1 cellular context compared by ENCODE assay signal in genomic region chr4:17336069-17336468, GRCh38.
A peak's percentile ranks its signal among the peaks of the same experiment; 100 is the strongest.
TF ChIP-seq lines count a peak whose summit lies in the region.

No MANE protein-coding gene starts in this region.

TF ChIP-seq in K562, 482 proteins besides CTCF, POLR2A, EP300 and RAD21:
- peak; percentile 32; the same call in 1 of the 2 replicates for TF ChIP-seq ZNF316 (IDR thresholded peaks at IDR 0.05)
- TF ChIP-seq CHD1 (IDR thresholded peaks at IDR 0.05; ENCODE audit: low read length), result no peak
